8 cellular contexts compared by ENCODE assay signal in the genomic region with DNA sequence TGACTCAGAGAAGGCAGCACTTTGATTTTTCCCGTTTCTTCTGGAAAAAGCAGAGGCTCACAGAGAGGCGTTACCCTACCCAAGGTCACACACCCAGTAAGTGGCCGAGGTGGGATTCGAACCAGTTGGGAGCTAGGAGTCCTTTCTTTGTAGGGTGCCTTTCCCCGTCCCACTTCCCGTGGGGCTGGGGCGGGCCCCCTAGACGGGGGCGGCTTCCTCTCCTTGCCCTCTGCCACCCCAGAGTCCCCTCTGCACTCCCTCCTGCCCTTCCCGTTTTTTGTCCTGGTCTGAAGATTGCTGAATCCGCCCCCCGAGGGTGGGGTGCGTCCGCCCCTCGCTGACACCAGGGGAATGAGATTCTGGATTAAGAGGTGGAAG. TPM values are rescaled to one million over a fixed set of nuclear protein-coding genes. Genes with fewer than 3 reads are reported as not detected.
DNase-seq lines count a peak whose midpoint lies in the region; ATAC-seq, FAIRE-seq and TF ChIP-seq lines count a peak whose summit lies in the region.

No MANE protein-coding gene starts in this region.

- no peaks in the 10 kb centered on the region for H3F3A ChIP-seq in SK-N-SH (replicated peaks; ENCODE audit: insufficient read depth)

- H4K20me1 ChIP-seq in SK-N-SH (ENCODE audit: insufficient read depth): 0 out of 2 replicates have a peak, but pooled peaks cover 2% of the 10 kb centered on the region
- no peaks in the 10 kb centered on the region for H4K20me1 ChIP-seq in fibroblast of lung (ENCODE audit: control insufficient read depth, extremely low read depth, insufficient read depth, low read length)

- H3K4me1 Mint-ChIP-seq in activated CD4-positive, alpha-beta T cell treated with anti-CD3 and anti-CD28 coated beads, Interleukin-2, amount 10 ng/mL, durations not matched to agents 7 days and 5 days: peaks cover 42% of the 10 kb centered on the region

- no peaks in the 10 kb centered on the region for H3K9me3 Mint-ChIP-seq in activated CD4-positive, alpha-beta T cell treated with anti-CD3 and anti-CD28 coated beads, Interleukin-2, amount 10 ng/mL, durations not matched to agents 7 days and 5 days

- no peak for TF ChIP-seq EP300 in SK-N-SH (IDR thresholded peaks at IDR 0.05; ENCODE audit: borderline replicate concordance in 1 of 2, low read depth in 1 of 2, low read length in 1 of 2)

- H3K4me1 ChIP-seq in SK-N-SH (ENCODE audit: control insufficient read depth in 1 of 2, insufficient read depth in 2 of 2, low read depth in 1 of 2, low read length in 1 of 2) (peaks cover 4 to 16% of the 10 kb centered on the region in 2 experiments; a peak in 2 of 4 replicates), fibroblast of lung (ENCODE audit: control insufficient read depth, extremely low read depth, insufficient read depth, low read length) (peaks cover 17% of the 10 kb centered on the region), pancreas (peaks cover 0 to 7% (median 4%) of the 10 kb centered on the region in 3 donors)

- H3K27me3 ChIP-seq in SK-N-SH (ENCODE audit: insufficient read depth): no peaks in the 10 kb centered on the region
- H3K27me3 ChIP-seq in fibroblast of lung (ENCODE audit: control insufficient read depth, insufficient read depth, low read length): no peaks in the 10 kb centered on the region
- no peaks in the 10 kb centered on the region for H3K27me3 ChIP-seq in pancreas

- peak overlapping the region; percentile 88 for H3K27ac Mint-ChIP-seq in activated CD4-positive, alpha-beta T cell treated with anti-CD3 and anti-CD28 coated beads, Interleukin-2, amount 10 ng/mL, durations not matched to agents 7 days and 5 days

- peak overlapping the region; percentile 93 for H3K9ac ChIP-seq in SK-N-SH
- peak overlapping the region; percentile 97 for H3K9ac ChIP-seq in fibroblast of lung (ENCODE audit: insufficient read depth, low read length)

- H3K4me3 ChIP-seq in SK-N-SH (ENCODE audit: low read depth in 2 of 2, low read length in 1 of 2): peak overlapping the region; percentile 93 to 95
- peak overlapping the region; percentile 80 to 93 (median 88) for H3K4me3 ChIP-seq in fibroblast of lung (replicated peaks in 1 of 4; ENCODE audit: control extremely low read depth in 1 of 4, insufficient read depth in 1 of 4, low read depth in 3 of 4, low read length in 4 of 4)
- H3K4me3 ChIP-seq in pancreas: peak overlapping the region; percentile 81 to 96 (median 88)

- DNase-seq in SK-N-SH: peak; percentile 48
- DNase-seq in activated CD4-positive, alpha-beta T cell treated with anti-CD3 and anti-CD28 coated beads, Interleukin-2, amount 10 ng/mL, durations not matched to agents 7 days and 5 days: no peak
- no peak for DNase-seq in fibroblast of lung (ENCODE audit: low read depth in 2 of 2)
- DNase-seq in pancreas: peak in 1 of 6 donors; percentile 22
- no peak for DNase-seq in effector CD8-positive, alpha-beta T cell (lab: John Stamatoyannopoulos, UW)
- no peak for DNase-seq in midbrain (lab: John Stamatoyannopoulos, UW)
- no peak for DNase-seq in cortex of kidney (lab: John Stamatoyannopoulos, UW)

- TF ChIP-seq CTCF in SK-N-SH (IDR thresholded peaks at IDR 0.05): no peak
- TF ChIP-seq CTCF in fibroblast of lung (conservative IDR thresholded peaks at IDR 0.05 in 1 of 2, IDR thresholded peaks at IDR 0.05 in 1 of 2; ENCODE audit: low read depth in 1 of 2, low read length in 2 of 2): no peak
- no peak for TF ChIP-seq CTCF in pancreas (IDR thresholded peaks at IDR 0.05)

- H2AFZ ChIP-seq in SK-N-SH (ENCODE audit: low read depth) (peak overlapping the region; percentile 90), fibroblast of lung (ENCODE audit: low read length) (no peak overlapping the region)

- H3K36me3 Mint-ChIP-seq in activated CD4-positive, alpha-beta T cell treated with anti-CD3 and anti-CD28 coated beads, Interleukin-2, amount 10 ng/mL, durations not matched to agents 7 days and 5 days (ENCODE audit: low read depth): no peaks in the 10 kb centered on the region

- H3K27me3 Mint-ChIP-seq in activated CD4-positive, alpha-beta T cell treated with anti-CD3 and anti-CD28 coated beads, Interleukin-2, amount 10 ng/mL, durations not matched to agents 7 days and 5 days: peaks cover 9% of the 10 kb centered on the region

- H3K9me3 ChIP-seq in SK-N-SH (no peaks in the 10 kb centered on the region), fibroblast of lung (ENCODE audit: control insufficient read depth, insufficient read depth, low read depth, low read length) (no peaks in the 10 kb centered on the region), pancreas (no peaks in the 10 kb centered on the region)

- H3K27ac ChIP-seq in SK-N-SH (ENCODE audit: low read depth in 2 of 2, low read length in 1 of 2) (peak overlapping the region in 1 of 2 experiments; percentile 76; a peak in 1 of 4 replicates), fibroblast of lung (ENCODE audit: insufficient read depth, low read length) (peak overlapping the region; percentile 88), pancreas (peak overlapping the region in 3 of 4 donors; percentile 48 to 64 (median 58))

- no peaks in the 10 kb centered on the region for H3K9me2 ChIP-seq in SK-N-SH

- POLR2A ChIA-PET in SK-N-SH (lab: Yijun Ruan, JAX): interaction anchor here (0.9 kb wide), 1 partner anchor 168 kb away, joined by 3 read pairs; no protein-coding TSS in a partner anchor
- POLR2A ChIA-PET in activated CD4-positive, alpha-beta T cell treated with anti-CD3 and anti-CD28 coated beads, Interleukin-2, amount 10 ng/mL, durations not matched to agents 7 days and 5 days (lab: Charles Lee): no interaction called here

- H3K36me3 ChIP-seq in SK-N-SH (replicated peaks in 1 of 2; ENCODE audit: control insufficient read depth in 1 of 2, insufficient read depth in 2 of 2, low read length in 1 of 2): peaks cover 0 to 8% of the 10 kb centered on the region in 2 experiments
- no peaks in the 10 kb centered on the region for H3K36me3 ChIP-seq in fibroblast of lung (ENCODE audit: control insufficient read depth, insufficient read depth, low read length)
- no peaks in the 10 kb centered on the region for H3K36me3 ChIP-seq in pancreas

- peak overlapping the region; percentile 94 for H3K4me2 ChIP-seq in SK-N-SH
- H3K4me2 ChIP-seq in fibroblast of lung (ENCODE audit: extremely low read depth, insufficient read depth, low read length): peak overlapping the region; percentile 88

- ATAC-seq in SK-N-SH treated with all-trans-retinoic acid at 6 μM for 48 hours (no peak), pancreas (no peak)

- peak overlapping the region; percentile 77 for H3K4me3 Mint-ChIP-seq in activated CD4-positive, alpha-beta T cell treated with anti-CD3 and anti-CD28 coated beads, Interleukin-2, amount 10 ng/mL, durations not matched to agents 7 days and 5 days

- intact Hi-C loops in pancreas (cut with DNase I): no loop called here

- H3K79me2 ChIP-seq in SK-N-SH (ENCODE audit: insufficient read depth) (peaks cover 28% of the 10 kb centered on the region; the same call in 1 of the 2 replicates), fibroblast of lung (ENCODE audit: control insufficient read depth, insufficient read depth, low read length) (peaks cover 22% of the 10 kb centered on the region)

- TF ChIP-seq RAD21 in SK-N-SH (IDR thresholded peaks at IDR 0.05; ENCODE audit: low read length): no peak

- no peak for FAIRE-seq in pancreas (lab: Jason Lieb, UNC)

- CTCF ChIA-PET in SK-N-SH (lab: Yijun Ruan, JAX): interaction anchor here (1.2 to 1.8 kb wide), 3 partner anchors 40 to 621 kb away, joined by 3 to 8 read pairs (median 4); no protein-coding TSS in a partner anchor
- CTCF ChIA-PET in activated CD4-positive, alpha-beta T cell treated with anti-CD3 and anti-CD28 coated beads, Interleukin-2, amount 10 ng/mL, durations not matched to agents 7 days and 5 days (lab: Charles Lee): no interaction called here

- 40% methylated on average over 14 of the region's 15 CpGs for WGBS in SK-N-SH (ENCODE audit: low lambda C conversion rate)
- 12 to 15% methylated on average over 15 of the region's 15 CpGs for WGBS in pancreas, 2 donors

TF ChIP-seq in SK-N-SH, 30 proteins besides CTCF, POLR2A, EP300 and RAD21 (continues in another document):
- TF ChIP-seq ELF1 (IDR thresholded peaks at IDR 0.05): no peak
- no peak for TF ChIP-seq NFIC (IDR thresholded peaks at IDR 0.05; ENCODE audit: borderline replicate concordance)

TF ChIP-seq in SK-N-SH treated with all-trans-retinoic acid at 6 μM for 48 hours, 23 proteins besides CTCF, POLR2A, EP300 and RAD21 (continues in another document):
- no peak for TF ChIP-seq ZNF8 (CRISPR knock-in tag; IDR thresholded peaks at IDR 0.05)
- no peak for TF ChIP-seq ZFP3 (CRISPR knock-in tag; IDR thresholded peaks at IDR 0.05)

RNA-seq across cellular contexts. Expression of gene TPCN2, which starts 0.7 kb away (rescaled TPM):
- polyA plus RNA-seq in SK-N-SH (2012; rRNA removed): 7.6 and 8.7 TPM in 2 replicates
- polyA plus RNA-seq in SK-N-SH (2012; cell fraction: cytosol; rRNA removed): 3.3 and 4.5 TPM in 2 replicates
- 36.5 and 41.4 TPM in 2 replicates for polyA plus RNA-seq in SK-N-SH (2012; cell fraction: nucleus; rRNA removed)
- 10 to 100 TPM; 18.0 to 22.1 TPM for total RNA-seq in activated CD4-positive, alpha-beta T cell treated with anti-CD3 and anti-CD28 coated beads, Interleukin-2, amount 10 ng/mL, durations not matched to agents 7 days and 5 days
- 8.7 and 11.7 TPM in 2 replicates for total RNA-seq in fibroblast of lung
- 7.7 and 9.7 TPM in 2 replicates for polyA plus RNA-seq in fibroblast of lung
- 7.1 and 9.9 TPM in 2 replicates for polyA plus RNA-seq in fibroblast of lung (2012)
- 24.2 and 31.8 TPM in 2 replicates for polyA minus RNA-seq in fibroblast of lung (ENCODE audit: low replicate concordance)
- 10 to 100 TPM in 1 of 6 donors, 1 to 10 TPM in 5; 5.6 to 10.2 (median 9.0) TPM for total RNA-seq in pancreas
- polyA plus RNA-seq in pancreas: 10 to 100 TPM; 11.2 to 13.5 TPM

RNA-seq across cellular contexts. Expression of gene MRGPRF, which starts 36.4 kb away (rescaled TPM):
- polyA plus RNA-seq in SK-N-SH (2012; rRNA removed) (0.18 and 0.19 TPM in 2 replicates), fibroblast of lung (47.5 and 88.1 TPM in 2 replicates), pancreas (1 to 10 TPM; 4.0 to 4.2 TPM)
- 0.08 and 0.12 TPM in 2 replicates for polyA plus RNA-seq in SK-N-SH (2012; cell fraction: cytosol; rRNA removed)
- polyA plus RNA-seq in SK-N-SH (2012; cell fraction: nucleus; rRNA removed): 0.21 and 0.39 TPM in 2 replicates
- total RNA-seq in activated CD4-positive, alpha-beta T cell treated with anti-CD3 and anti-CD28 coated beads, Interleukin-2, amount 10 ng/mL, durations not matched to agents 7 days and 5 days: not detected
- total RNA-seq in fibroblast of lung (63.9 and 84.2 TPM in 2 replicates), pancreas (1 to 10 TPM in 4 of 6 donors, under 1 TPM in 2; 0.37 to 2.5 (median 1.4) TPM)
- polyA plus RNA-seq in fibroblast of lung (2012): 87.8 and 142 TPM in 2 replicates
- 84.7 and 165 TPM in 2 replicates for polyA minus RNA-seq in fibroblast of lung (ENCODE audit: low replicate concordance)

Comparison
In these comparisons a context has a peak if more than half of its experiments do, and no peak if none do; other contexts are left out.
1. RNA of gene MRGPRF, which starts 36.4 kb away (total RNA-seq): 63.9 to 84.2 TPM in fibroblast of lung; 0.37 to 2.5 TPM in pancreas and not detected in activated CD4-positive, alpha-beta T cell treated with anti-CD3 and anti-CD28 coated beads, Interleukin-2, amount 10 ng/mL, durations not matched to agents 7 days and 5 days; every median in the first group is over 10 times any median in the second.
2. Peak in every context shown above with its lines, with median percentiles within 50 percentile points of each other: H3K4me3 ChIP-seq.